In the genomic region with DNA sequence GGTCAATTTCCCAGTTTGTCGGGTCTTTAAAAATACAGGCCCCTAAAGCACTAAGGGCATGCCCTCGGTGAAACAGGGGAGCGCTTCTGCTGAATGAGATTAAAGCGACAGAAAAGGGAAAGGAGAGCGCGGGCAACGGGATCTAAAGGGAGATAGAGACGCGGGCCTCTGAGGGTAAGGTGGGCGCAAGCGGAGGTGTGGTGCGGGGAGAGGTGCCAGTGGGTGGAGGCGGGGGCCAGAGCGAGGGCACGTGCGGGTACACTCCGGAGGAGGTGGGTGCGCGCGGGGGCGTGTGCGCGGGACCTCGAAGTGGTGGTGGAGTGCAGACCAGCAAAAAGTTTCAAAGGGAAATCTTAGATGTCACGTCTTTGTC, we compare ENCODE assay signal across 8 cellular contexts. TPM values are rescaled to one million over a fixed set of nuclear protein-coding genes. Genes with fewer than 3 reads are reported as not detected.
DNase-seq lines count a peak whose midpoint lies in the region; ATAC-seq, FAIRE-seq and TF ChIP-seq lines count a peak whose summit lies in the region.

No MANE protein-coding gene starts in this region.

- H3K9me3 ChIP-seq in SK-N-SH (no peaks in the 10 kb centered on the region), body of pancreas (no peaks in the 10 kb centered on the region), kidney (ENCODE audit: control insufficient read depth in 1 of 2, low read length in 2 of 2) (no peaks in the 10 kb centered on the region)

- no peak for TF ChIP-seq POLR2A in body of pancreas (IDR thresholded peaks at IDR 0.05)

- intact Hi-C loops in body of pancreas (cut with DNase I): no loop called here
- intact Hi-C loops in kidney (cut with DNase I): no loop called here

- peak overlapping the region; percentile 89 for H3K4me2 ChIP-seq in SK-N-SH

- H3K4me1 ChIP-seq in SK-N-SH (ENCODE audit: control insufficient read depth in 1 of 2, insufficient read depth in 2 of 2, low read depth in 1 of 2, low read length in 1 of 2) (peaks cover 0 to 5% of the 10 kb centered on the region in 2 experiments; a peak in 2 of 4 replicates), body of pancreas (peaks cover 28% of the 10 kb centered on the region), kidney (ENCODE audit: control insufficient read depth in 1 of 2, insufficient read depth in 1 of 2, low read depth in 1 of 2, low read length in 2 of 2) (peaks cover 0 to 8% of the 10 kb centered on the region in 2 donors)

- TF ChIP-seq CTCF in SK-N-SH (IDR thresholded peaks at IDR 0.05): no peak
- TF ChIP-seq CTCF in body of pancreas (IDR thresholded peaks at IDR 0.05): no peak
- no peak for TF ChIP-seq CTCF in kidney (IDR thresholded peaks at IDR 0.05; ENCODE audit: borderline replicate concordance, extremely low read depth, insufficient read depth)

- FAIRE-seq in kidney (lab: Jason Lieb, UNC): no peak

- ATAC-seq in GM18870 (IDR thresholded peaks at IDR 0.05; ENCODE audit: unreplicated experiment) (peak; percentile 11), HG02884 (IDR thresholded peaks at IDR 0.05; ENCODE audit: unreplicated experiment) (peak; percentile 14), body of pancreas (peak; percentile 8)

- peak overlapping the region; percentile 84 for H2AFZ ChIP-seq in SK-N-SH (ENCODE audit: low read depth)

- CTCF ChIA-PET in SK-N-SH (lab: Yijun Ruan, JAX): interaction anchor here (1.7 kb wide), 1 partner anchor 328 kb away, joined by 5 read pairs; a partner anchor contains a TSS

- WGBS in SK-N-SH (ENCODE audit: low lambda C conversion rate): 19% methylated on average over 24 of the region's 25 CpGs
- WGBS in body of pancreas, 2 donors: 3% methylated on average over 25 of the region's 25 CpGs

- H3K4me3 ChIP-seq in SK-N-SH (ENCODE audit: low read depth in 2 of 2, low read length in 1 of 2): peak overlapping the region; percentile 94 to 95
- peak overlapping the region; percentile 47 to 77 for H3K4me3 ChIP-seq in body of pancreas
- peak overlapping the region; percentile 71 to 99 for H3K4me3 ChIP-seq in kidney (ENCODE audit: low read length in 2 of 2)

- DNase-seq in SK-N-SH (no peak), body of pancreas (peak in 2 of 4 donors; percentile 15 to 40), kidney (peak; percentile 81), AG08396 (ENCODE audit: low spot score) (no peak), KG1 (lab: John Stamatoyannopoulos, UW) (no peak)
- peak; percentile 9 for DNase-seq in stimulated activated CD8-positive, alpha-beta memory T cell treated with anti-CD3 and anti-CD28 coated beads, Interleukin-12 subunit alpha, Interleukin-12 subunit beta, amount 100 ng/mL, for 1 hour (ENCODE audit: low read depth)

- peaks cover 9% of the 10 kb centered on the region for H3F3A ChIP-seq in SK-N-SH (replicated peaks; ENCODE audit: insufficient read depth)

- H3K27me3 ChIP-seq in SK-N-SH (ENCODE audit: insufficient read depth): no peaks in the 10 kb centered on the region
- H3K27me3 ChIP-seq in body of pancreas: no peaks in the 10 kb centered on the region

- no peak for TF ChIP-seq EP300 in SK-N-SH (IDR thresholded peaks at IDR 0.05; ENCODE audit: borderline replicate concordance in 1 of 2, low read depth in 1 of 2, low read length in 1 of 2)

- POLR2A ChIA-PET in SK-N-SH (lab: Yijun Ruan, JAX): interaction anchor here (1.0 to 1.8 kb wide), 2 partner anchors 78 to 328 kb away, joined by 3 to 16 read pairs; a partner anchor contains a TSS

- H3K36me3 ChIP-seq in SK-N-SH (replicated peaks in 1 of 2; ENCODE audit: control insufficient read depth in 1 of 2, insufficient read depth in 2 of 2, low read length in 1 of 2): no peaks in the 10 kb centered on the region
- no peaks in the 10 kb centered on the region for H3K36me3 ChIP-seq in body of pancreas (replicated peaks in 1 of 2; ENCODE audit: insufficient read depth in 1 of 2, low read depth in 2 of 2)
- H3K36me3 ChIP-seq in kidney (ENCODE audit: control insufficient read depth in 1 of 2, insufficient read depth in 2 of 2, low read length in 2 of 2): no peaks in the 10 kb centered on the region

- peaks cover 28% of the 10 kb centered on the region for H4K20me1 ChIP-seq in SK-N-SH (ENCODE audit: insufficient read depth)

- H3K79me2 ChIP-seq in SK-N-SH (ENCODE audit: insufficient read depth): peaks cover 41% of the 10 kb centered on the region

- TF ChIP-seq RAD21 in SK-N-SH (IDR thresholded peaks at IDR 0.05; ENCODE audit: low read length): no peak

- peak overlapping the region in 1 of 2 experiments; percentile 91; a peak in 2 of 4 replicates for H3K27ac ChIP-seq in SK-N-SH (ENCODE audit: low read depth in 2 of 2, low read length in 1 of 2)
- H3K27ac ChIP-seq in body of pancreas: peak overlapping the region; percentile 13 to 90 (median 79)
- H3K27ac ChIP-seq in kidney (ENCODE audit: low read depth in 2 of 2, low read length in 2 of 2): peak overlapping the region; percentile 92 to 93

- no peaks in the 10 kb centered on the region for H3K9me2 ChIP-seq in SK-N-SH

- H3K9ac ChIP-seq in SK-N-SH (peak overlapping the region; percentile 98), kidney (ENCODE audit: low read length in 2 of 2) (peak overlapping the region; percentile 30 to 46)

TF ChIP-seq in SK-N-SH, 30 proteins besides CTCF, POLR2A, EP300 and RAD21:
- TF ChIP-seq, protein P1, sequence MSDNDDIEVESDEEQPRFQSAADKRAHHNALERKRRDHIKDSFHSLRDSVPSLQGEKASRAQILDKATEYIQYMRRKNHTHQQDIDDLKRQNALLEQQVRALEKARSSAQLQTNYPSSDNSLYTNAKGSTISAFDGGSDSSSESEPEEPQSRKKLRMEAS (IDR thresholded peaks at IDR 0.05; ENCODE audit: low read depth): 0 out of 2 replicates have a peak, but pooled peaks have one; percentile 44
- TF ChIP-seq TAF1 (IDR thresholded peaks at IDR 0.05; ENCODE audit: borderline replicate concordance, low read depth, low read length): no peak

RNA-seq across cellular contexts. Expression of a gene that starts 0.8 kb away (rescaled TPM):
- polyA plus RNA-seq in SK-N-SH (2012; rRNA removed): 3.5 and 5.1 TPM in 2 replicates
- 3.4 and 3.5 TPM in 2 replicates for polyA plus RNA-seq in SK-N-SH (2012; cell fraction: cytosol; rRNA removed)
- 6.2 and 12.3 TPM in 2 replicates for polyA plus RNA-seq in SK-N-SH (2012; cell fraction: nucleus; rRNA removed)
- total RNA-seq in body of pancreas: 10 to 100 TPM; 11.2 to 17.5 TPM
- total RNA-seq in kidney: 31.5 TPM
- 1.8 TPM for polyA plus RNA-seq in kidney (ENCODE audit: insufficient read depth, low read depth, low replicate concordance)

Comparison
In these comparisons a context has a peak if more than half of its experiments do, and no peak if none do; other contexts are left out.
1. DNase-seq: peak in kidney (single experiment) and stimulated activated CD8-positive, alpha-beta memory T cell treated with anti-CD3 and anti-CD28 coated beads, Interleukin-12 subunit alpha, Interleukin-12 subunit beta, amount 100 ng/mL, for 1 hour (single experiment); none in SK-N-SH (single experiment), AG08396 (single experiment) and KG1 (single experiment).
2. Peak in every context shown above with its lines, with median percentiles within 50 percentile points of each other: ATAC-seq and H3K4me3 ChIP-seq.